In the genomic region with DNA sequence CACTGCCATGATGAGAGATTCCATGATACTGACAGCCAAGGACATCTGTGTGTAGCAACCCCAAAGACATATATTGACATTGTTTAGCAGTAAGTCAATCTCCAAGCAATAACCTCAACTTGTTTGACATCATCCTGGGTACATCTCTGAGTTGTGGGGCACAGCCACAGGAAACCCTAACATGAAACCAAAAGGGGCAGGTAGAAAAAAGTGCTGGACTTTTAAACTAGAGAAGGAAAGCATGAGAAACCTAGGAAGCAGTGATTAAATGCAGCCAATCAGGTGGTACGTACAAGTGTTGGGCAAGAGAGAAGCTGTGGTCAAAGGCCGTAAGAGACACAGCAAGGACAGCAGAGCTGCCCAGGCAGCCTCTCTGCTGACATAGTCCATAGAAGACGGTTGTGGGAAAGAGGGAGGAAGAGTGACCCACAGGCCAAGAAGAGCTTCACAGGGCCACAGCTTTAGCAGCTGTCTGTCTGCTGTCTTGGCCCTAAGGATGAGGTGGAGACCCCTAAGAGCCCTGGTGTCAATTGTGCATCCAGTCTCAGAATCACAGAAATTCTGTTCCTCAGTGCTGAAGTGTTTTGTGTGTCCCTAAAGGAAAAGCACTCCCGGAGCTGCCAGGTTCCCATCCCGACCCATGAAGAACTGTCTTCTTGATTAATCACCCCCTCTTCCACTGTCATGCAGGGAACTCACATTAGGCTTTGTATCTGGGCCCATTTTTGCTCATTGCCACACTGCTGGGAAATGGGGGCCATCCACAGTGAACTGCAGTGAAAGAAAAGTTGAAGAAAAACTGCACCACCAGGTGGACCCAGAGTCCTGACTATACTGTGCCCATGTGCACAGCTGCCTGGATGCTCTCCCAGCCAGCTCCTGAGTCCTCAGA, we compare ENCODE assay signal across 8 cellular contexts. TPM values are rescaled to one million over a fixed set of nuclear protein-coding genes. Genes with fewer than 3 reads are reported as not detected.
DNase-seq lines count a peak whose midpoint lies in the region; ATAC-seq, FAIRE-seq and TF ChIP-seq lines count a peak whose summit lies in the region.

No MANE protein-coding gene starts in this region.

- peak; percentile 51 for TF ChIP-seq CTCF in D721Med (IDR thresholded peaks at IDR 0.05; ENCODE audit: insufficient read depth, missing control alignments)
- TF ChIP-seq CTCF in HEK293 (tag by site-specific recombination; IDR thresholded peaks at IDR 0.05): peak; percentile 59
- no peak for TF ChIP-seq CTCF in colonic mucosa (IDR thresholded peaks at IDR 0.05)
- peak; percentile 27 to 36 (median 35) for TF ChIP-seq CTCF in nephron (IDR thresholded peaks at IDR 0.05; ENCODE audit: unreplicated experiment in 3 of 3)

- POLR2A ChIA-PET in HEK293 (lab: Yijun Ruan, JAX): interaction anchor here (1.5 kb wide), 1 partner anchor 138 kb away, joined by 3 read pairs; the partner anchor contains the start of gene ATF2

- no peak overlapping the region for H3K4me3 Mint-ChIP-seq in nephron

- H3K4me1 ChIP-seq in HEK293 (ENCODE audit: control insufficient read depth, insufficient read depth, low read length) (no peaks in the 10 kb centered on the region), colonic mucosa (no peaks in the 10 kb centered on the region)

- no peak for FAIRE-seq in D721Med (lab: Jason Lieb, UNC)

- H3K27ac ChIP-seq in HEK293 (ENCODE audit: extremely low read depth, low read depth, low read length): no peak overlapping the region
- no peak overlapping the region for H3K27ac ChIP-seq in colonic mucosa

- H3K9me3 ChIP-seq in HEK293 (ENCODE audit: control insufficient read depth, insufficient read depth, low read depth, low read length) (no peaks in the 10 kb centered on the region), colonic mucosa (no peaks in the 10 kb centered on the region)

- intact Hi-C loops in colonic mucosa (cut with DNase I): no loop called here

- no peak overlapping the region for H3K9ac ChIP-seq in colonic mucosa (ENCODE audit: low read depth in 2 of 2, low read length in 2 of 2)

- no peaks in the 10 kb centered on the region for H3K27me3 Mint-ChIP-seq in nephron (ENCODE audit: low read depth)

- no peak overlapping the region for H3K4me3 ChIP-seq in HEK293 (ENCODE audit: low read depth, low read length)
- H3K4me3 ChIP-seq in colonic mucosa: no peak overlapping the region

- no peak overlapping the region for H3K27ac Mint-ChIP-seq in nephron

- H3K36me3 ChIP-seq in HEK293 (ENCODE audit: control insufficient read depth in 2 of 2, insufficient read depth in 1 of 2, low read length in 2 of 2) (no peaks in the 10 kb centered on the region), colonic mucosa (no peaks in the 10 kb centered on the region)

- ATAC-seq in HG03097 (IDR thresholded peaks at IDR 0.05; ENCODE audit: low FRiP score, unreplicated experiment) (no peak), HG03139 (IDR thresholded peaks at IDR 0.05; ENCODE audit: unreplicated experiment) (no peak)

- no peaks in the 10 kb centered on the region for H3K9me3 Mint-ChIP-seq in nephron

- H3K36me3 Mint-ChIP-seq in nephron (ENCODE audit: low read depth): no peaks in the 10 kb centered on the region

- peaks cover 7% of the 10 kb centered on the region for H3K4me1 Mint-ChIP-seq in nephron

- H3K27me3 ChIP-seq in colonic mucosa: no peaks in the 10 kb centered on the region

- CTCF ChIA-PET in HEK293 (lab: Yijun Ruan, JAX): interaction anchor here (0.6 to 2.4 kb wide), 20 partner anchors 15 to 1067 kb away, joined by 3 to 18 read pairs (median 4); partner anchors contain the start of gene CHN1

- DNase-seq in D721Med (ENCODE audit: insufficient read length, low spot score) (no peak), NCI-H748 treated with DMSO at 0.1 percent for 48 hours (lab: John Stamatoyannopoulos, UW) (peak; percentile 23), colonic mucosa (peak; percentile 22), NCI-H146 treated with DMSO at 0.1 percent for 48 hours (lab: John Stamatoyannopoulos, UW; ENCODE audit: unreplicated experiment) (no peak)

TF ChIP-seq in HEK293, 187 proteins besides CTCF, POLR2A, EP300 and RAD21:
- TF ChIP-seq ZNF23 (tag by site-specific recombination; IDR thresholded peaks at IDR 0.05; ENCODE audit: borderline replicate concordance): no peak
- TF ChIP-seq ZEB2 (tag by site-specific recombination; IDR thresholded peaks at IDR 0.05): no peak
- no peak for TF ChIP-seq ZNF248 (tag by site-specific recombination; IDR thresholded peaks at IDR 0.05)
- no peak for TF ChIP-seq ZNF214 (tag by site-specific recombination; IDR thresholded peaks at IDR 0.05; ENCODE audit: borderline replicate concordance)
- TF ChIP-seq ZNF654 (tag by site-specific recombination; IDR thresholded peaks at IDR 0.05; ENCODE audit: low read depth): peak; percentile 60

RNA-seq across cellular contexts. Expression of gene CHN1, which starts 25.4 kb away (rescaled TPM):
- total RNA-seq in colonic mucosa: 1 to 10 TPM; 2.2 to 2.8 TPM

Comparison
In these comparisons a context has a peak if more than half of its experiments do, and no peak if none do; other contexts are left out.
1. DNase-seq: peak in NCI-H748 treated with DMSO at 0.1 percent for 48 hours (single experiment) and colonic mucosa (single experiment); none in D721Med (single experiment) and NCI-H146 treated with DMSO at 0.1 percent for 48 hours (single experiment).